Comparison of ENCODE assay signal across 24 cellular contexts in the genomic region with DNA sequence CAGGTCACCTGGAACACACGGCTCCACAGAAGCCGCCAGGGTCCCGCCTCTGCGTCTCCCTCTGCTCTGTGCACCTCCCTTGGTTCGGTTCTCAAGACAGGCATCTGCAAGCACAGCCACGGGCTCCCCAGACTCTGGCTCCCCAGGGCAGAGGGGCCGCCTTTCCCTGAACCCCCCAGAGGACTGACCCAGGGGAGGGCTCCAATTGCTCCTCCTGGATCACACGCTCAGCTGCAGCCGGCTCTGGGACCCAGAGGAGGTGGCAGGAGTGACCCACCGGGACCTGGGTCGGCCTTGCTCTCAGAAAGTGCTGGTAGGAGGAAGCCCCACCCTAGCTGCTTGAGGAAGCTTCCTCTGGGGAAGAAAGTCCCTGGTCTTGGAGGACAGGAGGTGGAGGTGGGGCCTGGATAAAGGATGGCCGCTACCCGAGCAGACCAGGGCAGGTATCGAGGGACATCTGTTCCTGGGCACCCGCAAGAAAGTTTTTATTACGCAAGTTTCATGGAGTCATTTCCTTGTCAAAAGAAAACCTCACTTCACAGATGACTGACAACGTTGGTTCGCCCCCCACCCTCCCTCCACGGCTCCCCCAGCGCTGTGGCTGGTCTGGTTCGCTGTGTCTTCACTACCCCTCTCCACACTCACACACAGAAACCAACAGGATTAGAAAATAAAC.
DNase-seq lines count a peak whose midpoint lies in the region; ATAC-seq and TF ChIP-seq lines count a peak whose summit lies in the region.
"Had no signal": no experiment of that assay in that cellular context is flagged by ENCODE, and none has a peak within 500 bp of the region (broad histone marks: within the 10 kb centered on the region; RNA-seq: fewer than 3 reads in every experiment).

No MANE protein-coding gene starts in this region.

- H3K36me3 Mint-ChIP-seq in GM23338 (ENCODE audit: low read depth) (no peaks in the 10 kb centered on the region), endodermal cell (ENCODE audit: low read depth) (no peaks in the 10 kb centered on the region), osteocyte (ENCODE audit: unreplicated experiment) (no peaks in the 10 kb centered on the region)

- H3K9me3 Mint-ChIP-seq in GM23338 (no peaks in the 10 kb centered on the region; the same call in 1 of the 3 replicates), endodermal cell (peaks cover 5% of the 10 kb centered on the region), osteocyte (ENCODE audit: unreplicated experiment) (peaks cover 8% of the 10 kb centered on the region)
- H3K9me3 Mint-ChIP-seq: stimulated activated naive CD8-positive, alpha-beta T cell treated with anti-CD3 and anti-CD28 coated beads, Interleukin-15, Interleukin-2, amounts not matched to agents 100 ng/mL and 50 ng/mL, for 24 hours had no signal

- H4K20me1 ChIP-seq in BLaER1 (no peaks in the 10 kb centered on the region), GM23338 (replicated peaks; ENCODE audit: insufficient read depth) (no peaks in the 10 kb centered on the region)

- DNase-seq in GM23338 (ENCODE audit: low spot score) (no peak), endodermal cell (peak; percentile 48), osteocyte (ENCODE audit: extremely low spot score, unreplicated experiment) (peak; percentile 80), ovary (no peak), NCI-H345 (lab: John Stamatoyannopoulos, UW) (no peak)
- DNase-seq: amygdala; brain microvascular endothelial cell; COR-L47; dorsolateral prefrontal cortex; NCI-H1092 treated with DMSO at 0.1 percent for 48 hours; NCI-H1694 treated with DMSO at 0.1 percent for 48 hours; NCI-H446 treated with DMSO at 0.1 percent for 48 hours; retina; small intestine; stimulated activated CD4-positive, alpha-beta T cell treated with anti-CD3 and anti-CD28 coated beads, Interleukin-1b, Interleukin-23, amount 100 ng/mL, for 48 hours had no signal

- H3K27ac ChIP-seq in BLaER1 = no peak overlapping the region
- H3K27ac ChIP-seq in GM23338 (ENCODE audit: low read depth) = no peak overlapping the region
- H3K27ac ChIP-seq in endodermal cell (ENCODE audit: low read depth, low read length) = no peak overlapping the region
- no peak overlapping the region for H3K27ac ChIP-seq in ovary
- H3K27ac ChIP-seq: brain microvascular endothelial cell, C4-2B, dorsolateral prefrontal cortex, hepatocyte, parathyroid adenoma, RWPE1 had no signal

- intact Hi-C loops in ovary (cut with DNase I) = no loop called here

- H3K4me2 ChIP-seq in BLaER1 (peak overlapping the region; percentile 72), GM23338 (no peak overlapping the region)
- H3K4me2 ChIP-seq: hepatocyte had no signal

- H3K36me3 ChIP-seq in BLaER1 (no peaks in the 10 kb centered on the region), GM23338 (ENCODE audit: insufficient read depth) (no peaks in the 10 kb centered on the region), endodermal cell (ENCODE audit: control insufficient read depth, insufficient read depth, low read length) (no peaks in the 10 kb centered on the region), ovary (no peaks in the 10 kb centered on the region)
- H3K36me3 ChIP-seq: brain microvascular endothelial cell had no signal

- no peaks in the 10 kb centered on the region for H3K9me2 ChIP-seq in GM23338 (ENCODE audit: insufficient read depth)

- H3K79me2 ChIP-seq in GM23338 (replicated peaks; ENCODE audit: insufficient read depth) = no peaks in the 10 kb centered on the region
- H3K79me2 ChIP-seq: hepatocyte, parathyroid adenoma had no signal

- H3K27me3 ChIP-seq in BLaER1 (peaks cover 14% of the 10 kb centered on the region), GM23338 (ENCODE audit: insufficient read depth) (no peaks in the 10 kb centered on the region), endodermal cell (ENCODE audit: control insufficient read depth, insufficient read depth, low read length, poor library complexity, severe bottlenecking) (no peaks in the 10 kb centered on the region), ovary (no peaks in the 10 kb centered on the region)
- H3K27me3 ChIP-seq: brain microvascular endothelial cell, hepatocyte had no signal

- no peaks in the 10 kb centered on the region; the same call in 2 of the 3 replicates for H3K4me1 Mint-ChIP-seq in GM23338
- peaks cover 2% of the 10 kb centered on the region for H3K4me1 Mint-ChIP-seq in endodermal cell
- peaks cover 10% of the 10 kb centered on the region for H3K4me1 Mint-ChIP-seq in osteocyte (ENCODE audit: unreplicated experiment)

- TF ChIP-seq POLR2A in ovary (IDR thresholded peaks at IDR 0.05) = no peak

- H3K9ac ChIP-seq in BLaER1 (no peak overlapping the region), endodermal cell (ENCODE audit: extremely low read depth, low read length, poor library complexity, severe bottlenecking) (no peak overlapping the region)
- H3K9ac ChIP-seq: parathyroid adenoma had no signal

- H3K27me3 Mint-ChIP-seq in GM23338 (ENCODE audit: insufficient read depth, low read depth, poor library complexity) = peaks cover 14% of the 10 kb centered on the region
- peaks cover 5% of the 10 kb centered on the region for H3K27me3 Mint-ChIP-seq in endodermal cell (ENCODE audit: insufficient read depth)
- peaks cover 33% of the 10 kb centered on the region for H3K27me3 Mint-ChIP-seq in osteocyte (ENCODE audit: unreplicated experiment)

- no peak overlapping the region for H3K27ac Mint-ChIP-seq in GM23338
- no peak overlapping the region for H3K27ac Mint-ChIP-seq in endodermal cell
- no peak overlapping the region for H3K27ac Mint-ChIP-seq in osteocyte (ENCODE audit: unreplicated experiment)
- H3K27ac Mint-ChIP-seq: activated naive CD4-positive, alpha-beta T cell treated with anti-CD3 and anti-CD28 coated beads, Interleukin-2, amount 50 U/mL, for 72 hours; stimulated activated naive CD8-positive, alpha-beta T cell treated with anti-CD3 and anti-CD28 coated beads, Interleukin-15, Interleukin-2, amounts not matched to agents 100 ng/mL and 50 ng/mL, for 24 hours had no signal

- H3K4me3 Mint-ChIP-seq in GM23338 (no peak overlapping the region), endodermal cell (no peak overlapping the region), osteocyte (ENCODE audit: unreplicated experiment) (no peak overlapping the region)
- H3K4me3 Mint-ChIP-seq: stimulated activated naive CD8-positive, alpha-beta T cell treated with anti-CD3 and anti-CD28 coated beads, Interleukin-15, Interleukin-2, amounts not matched to agents 100 ng/mL and 50 ng/mL, for 24 hours had no signal

- no peaks in the 10 kb centered on the region for H3F3A ChIP-seq in GM23338 (replicated peaks; ENCODE audit: low read depth)

- peak overlapping the region; percentile 52 for H2AFZ ChIP-seq in GM23338
- H2AFZ ChIP-seq: hepatocyte, parathyroid adenoma had no signal

- TF ChIP-seq CTCF in GM23338 (conservative IDR thresholded peaks at IDR 0.05; ENCODE audit: low read depth in 2 of 2) (no peak), endodermal cell (conservative IDR thresholded peaks at IDR 0.05) (no peak), osteocyte (IDR thresholded peaks at IDR 0.05) (no peak), ovary (IDR thresholded peaks at IDR 0.05) (no peak)

- peaks cover 18% of the 10 kb centered on the region for H3K4me1 ChIP-seq in BLaER1
- no peaks in the 10 kb centered on the region for H3K4me1 ChIP-seq in GM23338 (ENCODE audit: insufficient read depth)
- H3K4me1 ChIP-seq in endodermal cell (ENCODE audit: control insufficient read depth, insufficient read depth, low read length) = no peaks in the 10 kb centered on the region
- no peaks in the 10 kb centered on the region for H3K4me1 ChIP-seq in ovary (ENCODE audit: insufficient read depth)
- H3K4me1 ChIP-seq: parathyroid adenoma had no signal

- H3K9me3 ChIP-seq in BLaER1 (peaks cover 23% of the 10 kb centered on the region), endodermal cell (ENCODE audit: control insufficient read depth, low read length) (no peaks in the 10 kb centered on the region), ovary (no peaks in the 10 kb centered on the region)

- H3K4me3 ChIP-seq in BLaER1 = no peak overlapping the region
- no peak overlapping the region for H3K4me3 ChIP-seq in GM23338
- no peak overlapping the region for H3K4me3 ChIP-seq in endodermal cell (ENCODE audit: low read length)
- H3K4me3 ChIP-seq in ovary = no peak overlapping the region
- H3K4me3 ChIP-seq: dorsolateral prefrontal cortex, hepatocyte had no signal

- ATAC-seq in GM23338 (peak; percentile 59), GM18873 (IDR thresholded peaks at IDR 0.05; ENCODE audit: low FRiP score, unreplicated experiment) (no peak)
- ATAC-seq: activated naive CD4-positive, alpha-beta T cell treated with anti-CD3 and anti-CD28 coated beads, Interleukin-2, amount 50 U/mL, for 72 hours; HCT116 had no signal

- 92% methylated on average over 13 to 21 of the region's 21 CpGs for WGBS in endodermal cell (ENCODE audit: insufficient coverage in 1 of 2, insufficient read length in 1 of 2), 2 experiments
- WGBS in ovary, 3 donors = 76 to 81% (median 79%) methylated on average over 21 of the region's 21 CpGs

- no peak for TF ChIP-seq EP300 in ovary (IDR thresholded peaks at IDR 0.05)

TF ChIP-seq in GM23338, 12 proteins besides CTCF, POLR2A, EP300 and RAD21 (continues in another document):
- no peak for TF ChIP-seq ZNF331 (CRISPR knock-in tag; IDR thresholded peaks at IDR 0.05; ENCODE audit: low read depth)
- no peak for TF ChIP-seq POLR2AphosphoS5 (IDR thresholded peaks at IDR 0.05; ENCODE audit: low read depth)
- no peak for TF ChIP-seq EZH2phosphoT487 (IDR thresholded peaks at IDR 0.05; ENCODE audit: unreplicated experiment)

Comparison
In these comparisons a context has a peak if more than half of its experiments do, and no peak if none do; other contexts are left out.
1. DNase-seq: peak in endodermal cell (single experiment) and osteocyte (single experiment); none in GM23338 (single experiment), ovary (0 of 5) and NCI-H345 (single experiment).